Comparison of ENCODE assay signal across 13 cellular contexts in the genomic region with DNA sequence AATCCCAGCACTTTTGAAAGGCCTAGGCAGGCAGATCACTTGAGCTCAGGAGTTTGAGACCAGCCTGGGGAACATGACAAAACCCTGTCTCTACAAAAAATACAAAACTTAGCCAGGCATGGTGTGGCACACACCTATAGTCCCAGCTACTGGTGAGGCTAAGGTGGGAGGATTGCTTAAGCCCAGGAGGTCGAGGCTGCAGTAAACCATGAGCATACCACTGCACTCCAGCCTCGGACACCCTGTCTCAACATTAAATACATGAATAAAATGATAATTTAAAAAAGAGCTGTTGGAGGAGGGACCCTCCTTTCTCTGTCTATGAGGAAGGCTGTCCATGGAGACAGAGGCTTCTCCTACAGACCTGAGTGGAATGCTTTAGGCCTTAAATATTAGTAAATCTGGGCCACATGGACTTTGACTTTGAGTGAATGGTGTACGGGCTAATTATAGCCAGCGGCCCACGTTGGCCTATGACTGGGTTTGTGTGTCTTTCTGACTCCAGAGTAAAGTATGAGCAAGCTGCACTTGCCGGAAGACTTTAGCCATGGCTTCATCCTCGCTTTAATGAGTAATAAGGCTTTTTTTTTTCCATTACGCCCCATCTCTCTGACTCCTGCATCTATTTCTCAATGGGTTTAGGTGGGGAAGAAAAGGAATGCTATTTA. TPM values are rescaled to one million over a fixed set of nuclear protein-coding genes. Genes with fewer than 3 reads are reported as not detected.
A peak's percentile ranks its signal among the peaks of the same experiment; 100 is the strongest.
DNase-seq lines count a peak whose midpoint lies in the region; ATAC-seq and TF ChIP-seq lines count a peak whose summit lies in the region.
"Had no signal": no experiment of that assay in that cellular context is flagged by ENCODE, and none has a peak within 500 bp of the region (broad histone marks: within the 10 kb centered on the region; RNA-seq: fewer than 3 reads in every experiment).

No MANE protein-coding gene starts in this region.

- peak overlapping the region in 1 of 5 donors; percentile 40 for H3K27ac ChIP-seq in adrenal gland
- peak overlapping the region; percentile 94 for H3K27ac ChIP-seq in smooth muscle cell (ENCODE audit: low read depth)

- H3K4me3 ChIP-seq in adrenal gland: no peak overlapping the region
- no peak overlapping the region for H3K4me3 ChIP-seq in smooth muscle cell

- peaks cover 0 to 8% of the 10 kb centered on the region in 2 donors for H3K4me1 ChIP-seq in adrenal gland (replicated peaks in 1 of 2)
- peaks cover 9% of the 10 kb centered on the region for H3K4me1 ChIP-seq in smooth muscle cell (ENCODE audit: low read depth)

- DNase-seq in HCEC 1CT (peak; percentile 98), adrenal gland (peak in 5 of 7 donors; percentile 40 to 68 (median 63)), hepatic stellate cell (ENCODE audit: low spot score) (peak; percentile 86), smooth muscle cell (lab: John Stamatoyannopoulos, UW; ENCODE audit: unreplicated experiment) (no peak), inferior parietal cortex (ENCODE audit: extremely low spot score) (no peak), DMS53 (lab: John Stamatoyannopoulos, UW) (no peak), hypothalamus (lab: John Stamatoyannopoulos, UW) (no peak)
- DNase-seq: activated CD8-positive, alpha-beta memory T cell treated with anti-CD3 and anti-CD28 coated beads, Interleukin-2, amount 50 U/mL, for 48 hours; amygdala; effector memory CD8-positive, alpha-beta T cell; NCI-H524 had no signal

- intact Hi-C loops in adrenal gland (cut with DNase I): no loop called here

- H3K9ac ChIP-seq in smooth muscle cell (ENCODE audit: low read depth): no peak overlapping the region

- no peaks in the 10 kb centered on the region for H4K20me1 ChIP-seq in smooth muscle cell (ENCODE audit: low read depth)

- H3K9me3 ChIP-seq in adrenal gland (replicated peaks in 1 of 3) (no peaks in the 10 kb centered on the region), smooth muscle cell (replicated peaks; ENCODE audit: low read depth) (no peaks in the 10 kb centered on the region)

- H3K4me2 ChIP-seq in smooth muscle cell: peak overlapping the region; percentile 40

- TF ChIP-seq CTCF in adrenal gland (IDR thresholded peaks at IDR 0.05): no peak
- no peak for TF ChIP-seq CTCF in smooth muscle cell (IDR thresholded peaks at IDR 0.05; ENCODE audit: borderline replicate concordance, insufficient read depth, poor library complexity, severe bottlenecking)

- no peaks in the 10 kb centered on the region for H3F3A ChIP-seq in smooth muscle cell (ENCODE audit: low read depth)

- H2AFZ ChIP-seq in smooth muscle cell (ENCODE audit: low read depth): no peak overlapping the region

- H3K27me3 ChIP-seq in adrenal gland: no peaks in the 10 kb centered on the region
- no peaks in the 10 kb centered on the region for H3K27me3 ChIP-seq in smooth muscle cell (ENCODE audit: low read depth)

- TF ChIP-seq POLR2A in adrenal gland (IDR thresholded peaks at IDR 0.05): no peak

- WGBS in adrenal gland, 4 donors: 68 to 81% (median 77%) methylated on average over 8 of the region's 8 CpGs
- 48% methylated on average over 8 of the region's 8 CpGs for WGBS in smooth muscle cell (ENCODE audit: low lambda C conversion rate)

- ATAC-seq in GM19467 (IDR thresholded peaks at IDR 0.05; ENCODE audit: unreplicated experiment): no peak
- ATAC-seq: effector memory CD8-positive, alpha-beta T cell; sciatic nerve had no signal

- no peaks in the 10 kb centered on the region for H3K79me2 ChIP-seq in smooth muscle cell (ENCODE audit: low read depth)

- H3K36me3 ChIP-seq in adrenal gland (replicated peaks in 1 of 2) (no peaks in the 10 kb centered on the region), smooth muscle cell (ENCODE audit: low read depth) (no peaks in the 10 kb centered on the region)

RNA-seq across cellular contexts. Expression of a gene that starts 21.3 kb away (rescaled TPM):
- total RNA-seq in adrenal gland (1 to 10 TPM in 6 of 8 donors, under 1 TPM in 2; 0.48 to 9.2 (median 2.1) TPM), smooth muscle cell (8.8 and 9.3 TPM in 2 replicates)
- polyA plus RNA-seq in adrenal gland (1 to 10 TPM in 2 of 3 donors, under 1 TPM in 1; 0.20 to 4.9 (median 1.2) TPM), smooth muscle cell (3.5 and 6.1 TPM in 2 replicates)

Comparison
In these comparisons a context has a peak if more than half of its experiments do, and no peak if none do; other contexts are left out.
1. DNase-seq: peak in HCEC 1CT (single experiment), adrenal gland (5 of 7) and hepatic stellate cell (single experiment); none in smooth muscle cell (single experiment), inferior parietal cortex (single experiment), DMS53 (single experiment) and hypothalamus (0 of 51).